1 cellular context compared by ENCODE assay signal in genomic region chr19:8373867-8374813, GRCh38.
TF ChIP-seq lines count a peak whose summit lies in the region.

No MANE protein-coding gene starts in this region.

TF ChIP-seq in HepG2, 621 proteins besides CTCF, POLR2A, EP300 and RAD21 (continued from another document and continues in another):
- no peak for TF ChIP-seq TEF (CRISPR knock-in tag; IDR thresholded peaks at IDR 0.05)
- TF ChIP-seq ZFAT (CRISPR knock-in tag; conservative IDR thresholded peaks at IDR 0.05): no peak
- TF ChIP-seq TAF1 (CRISPR knock-in tag; IDR thresholded peaks at IDR 0.05): no peak; the same call in 1 of the 2 replicates
- TF ChIP-seq PHF20 (CRISPR knock-in tag; IDR thresholded peaks at IDR 0.05): no peak
- TF ChIP-seq ZNF451 (CRISPR knock-in tag; IDR thresholded peaks at IDR 0.05): no peak
- peak; percentile 62; the same call in 1 of the 2 replicates for TF ChIP-seq ZNF460 (CRISPR knock-in tag; IDR thresholded peaks at IDR 0.05; ENCODE audit: borderline replicate concordance)
- TF ChIP-seq ZNF354B (CRISPR knock-in tag; IDR thresholded peaks at IDR 0.05): peak; percentile 32; the same call in 1 of the 2 replicates
- peak; percentile 42; the same call in 1 of the 2 replicates for TF ChIP-seq GATAD1 (CRISPR knock-in tag; IDR thresholded peaks at IDR 0.05)
- no peak for TF ChIP-seq MIER2 (CRISPR knock-in tag; IDR thresholded peaks at IDR 0.05)
- TF ChIP-seq ZNF550 (CRISPR knock-in tag; IDR thresholded peaks at IDR 0.05; ENCODE audit: borderline replicate concordance): no peak
- TF ChIP-seq PHF8 (CRISPR knock-in tag; IDR thresholded peaks at IDR 0.05): peak; percentile 40
- peak; percentile 69 for TF ChIP-seq XRCC5 (optimal IDR thresholded peaks at IDR 0.05; ENCODE audit: low read length)
- TF ChIP-seq PHF5A (CRISPR knock-in tag; IDR thresholded peaks at IDR 0.05; ENCODE audit: low read depth, unreplicated experiment): peak; percentile 92
- 0 out of 2 replicates have a peak, but pooled peaks have one; percentile 15 for TF ChIP-seq SIX4 (CRISPR knock-in tag; IDR thresholded peaks at IDR 0.05)
- TF ChIP-seq ZNF749 (CRISPR knock-in tag; IDR thresholded peaks at IDR 0.05; ENCODE audit: borderline replicate concordance): 0 out of 2 replicates have a peak, but pooled peaks have one; percentile 40
- peak; percentile 95 for TF ChIP-seq ZMYM3 (CRISPR knock-in tag; IDR thresholded peaks at IDR 0.05)
- TF ChIP-seq ISL2 (CRISPR knock-in tag; IDR thresholded peaks at IDR 0.05): peak; percentile 92
- peak; percentile 65 for TF ChIP-seq ZNF629 (CRISPR knock-in tag; conservative IDR thresholded peaks at IDR 0.05)
- TF ChIP-seq, protein P1, sequence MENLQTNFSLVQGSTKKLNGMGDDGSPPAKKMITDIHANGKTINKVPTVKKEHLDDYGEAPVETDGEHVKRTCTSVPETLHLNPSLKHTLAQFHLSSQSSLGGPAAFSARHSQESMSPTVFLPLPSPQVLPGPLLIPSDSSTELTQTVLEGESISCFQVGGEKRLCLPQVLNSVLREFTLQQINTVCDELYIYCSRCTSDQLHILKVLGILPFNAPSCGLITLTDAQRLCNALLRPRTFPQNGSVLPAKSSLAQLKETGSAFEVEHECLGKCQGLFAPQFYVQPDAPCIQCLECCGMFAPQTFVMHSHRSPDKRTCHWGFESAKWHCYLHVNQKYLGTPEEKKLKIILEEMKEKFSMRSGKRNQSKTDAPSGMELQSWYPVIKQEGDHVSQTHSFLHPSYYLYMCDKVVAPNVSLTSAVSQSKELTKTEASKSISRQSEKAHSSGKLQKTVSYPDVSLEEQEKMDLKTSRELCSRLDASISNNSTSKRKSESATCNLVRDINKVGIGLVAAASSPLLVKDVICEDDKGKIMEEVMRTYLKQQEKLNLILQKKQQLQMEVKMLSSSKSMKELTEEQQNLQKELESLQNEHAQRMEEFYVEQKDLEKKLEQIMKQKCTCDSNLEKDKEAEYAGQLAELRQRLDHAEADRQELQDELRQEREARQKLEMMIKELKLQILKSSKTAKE (CRISPR knock-in tag; IDR thresholded peaks at IDR 0.05; ENCODE audit: borderline replicate concordance): peak; percentile 93
- TF ChIP-seq, protein P2, sequence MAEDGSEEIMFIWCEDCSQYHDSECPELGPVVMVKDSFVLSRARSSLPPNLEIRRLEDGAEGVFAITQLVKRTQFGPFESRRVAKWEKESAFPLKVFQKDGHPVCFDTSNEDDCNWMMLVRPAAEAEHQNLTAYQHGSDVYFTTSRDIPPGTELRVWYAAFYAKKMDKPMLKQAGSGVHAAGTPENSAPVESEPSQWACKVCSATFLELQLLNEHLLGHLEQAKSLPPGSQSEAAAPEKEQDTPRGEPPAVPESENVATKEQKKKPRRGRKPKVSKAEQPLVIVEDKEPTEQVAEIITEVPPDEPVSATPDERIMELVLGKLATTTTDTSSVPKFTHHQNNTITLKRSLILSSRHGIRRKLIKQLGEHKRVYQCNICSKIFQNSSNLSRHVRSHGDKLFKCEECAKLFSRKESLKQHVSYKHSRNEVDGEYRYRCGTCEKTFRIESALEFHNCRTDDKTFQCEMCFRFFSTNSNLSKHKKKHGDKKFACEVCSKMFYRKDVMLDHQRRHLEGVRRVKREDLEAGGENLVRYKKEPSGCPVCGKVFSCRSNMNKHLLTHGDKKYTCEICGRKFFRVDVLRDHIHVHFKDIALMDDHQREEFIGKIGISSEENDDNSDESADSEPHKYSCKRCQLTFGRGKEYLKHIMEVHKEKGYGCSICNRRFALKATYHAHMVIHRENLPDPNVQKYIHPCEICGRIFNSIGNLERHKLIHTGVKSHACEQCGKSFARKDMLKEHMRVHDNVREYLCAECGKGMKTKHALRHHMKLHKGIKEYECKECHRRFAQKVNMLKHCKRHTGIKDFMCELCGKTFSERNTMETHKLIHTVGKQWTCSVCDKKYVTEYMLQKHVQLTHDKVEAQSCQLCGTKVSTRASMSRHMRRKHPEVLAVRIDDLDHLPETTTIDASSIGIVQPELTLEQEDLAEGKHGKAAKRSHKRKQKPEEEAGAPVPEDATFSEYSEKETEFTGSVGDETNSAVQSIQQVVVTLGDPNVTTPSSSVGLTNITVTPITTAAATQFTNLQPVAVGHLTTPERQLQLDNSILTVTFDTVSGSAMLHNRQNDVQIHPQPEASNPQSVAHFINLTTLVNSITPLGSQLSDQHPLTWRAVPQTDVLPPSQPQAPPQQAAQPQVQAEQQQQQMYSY (CRISPR knock-in tag; IDR thresholded peaks at IDR 0.05): no peak
- TF ChIP-seq ATF4 (CRISPR knock-in tag; IDR thresholded peaks at IDR 0.05): peak in 1 of 2 experiments; percentile 66; a peak in 1 of 4 replicates
- TF ChIP-seq ARNTL (CRISPR knock-in tag; IDR thresholded peaks at IDR 0.05): peak; percentile 92
- 0 out of 2 replicates have a peak, but pooled peaks have one; percentile 57 for TF ChIP-seq ZNF616 (CRISPR knock-in tag; IDR thresholded peaks at IDR 0.05; ENCODE audit: low read depth)
- TF ChIP-seq TFAP4 (IDR thresholded peaks at IDR 0.05; ENCODE audit: borderline replicate concordance, low read depth): peak; percentile 72; the same call in 1 of the 2 replicates
- no peak for TF ChIP-seq RELA (CRISPR knock-in tag; IDR thresholded peaks at IDR 0.05)
- peak; percentile 61; the same call in 1 of the 2 replicates for TF ChIP-seq NR2C2 (CRISPR knock-in tag; IDR thresholded peaks at IDR 0.05; ENCODE audit: borderline replicate concordance)
- no peak for TF ChIP-seq TCF12 (IDR thresholded peaks at IDR 0.05)
- 0 out of 2 replicates have a peak, but pooled peaks have one; percentile 47 for TF ChIP-seq TCF12 (CRISPR knock-in tag; IDR thresholded peaks at IDR 0.05)
- TF ChIP-seq ZNF441 (CRISPR knock-in tag; IDR thresholded peaks at IDR 0.05; ENCODE audit: borderline replicate concordance): 0 out of 2 replicates have a peak, but pooled peaks have one; percentile 33
- TF ChIP-seq KLF12 (CRISPR knock-in tag; IDR thresholded peaks at IDR 0.05; ENCODE audit: borderline replicate concordance): peak; percentile 39; the same call in 1 of the 2 replicates
- peak; percentile 84 for TF ChIP-seq IKZF5 (CRISPR knock-in tag; IDR thresholded peaks at IDR 0.05)
- peak; percentile 43 for TF ChIP-seq ZNF18 (CRISPR knock-in tag; IDR thresholded peaks at IDR 0.05; ENCODE audit: insufficient replicate concordance)
- TF ChIP-seq, protein P3, sequence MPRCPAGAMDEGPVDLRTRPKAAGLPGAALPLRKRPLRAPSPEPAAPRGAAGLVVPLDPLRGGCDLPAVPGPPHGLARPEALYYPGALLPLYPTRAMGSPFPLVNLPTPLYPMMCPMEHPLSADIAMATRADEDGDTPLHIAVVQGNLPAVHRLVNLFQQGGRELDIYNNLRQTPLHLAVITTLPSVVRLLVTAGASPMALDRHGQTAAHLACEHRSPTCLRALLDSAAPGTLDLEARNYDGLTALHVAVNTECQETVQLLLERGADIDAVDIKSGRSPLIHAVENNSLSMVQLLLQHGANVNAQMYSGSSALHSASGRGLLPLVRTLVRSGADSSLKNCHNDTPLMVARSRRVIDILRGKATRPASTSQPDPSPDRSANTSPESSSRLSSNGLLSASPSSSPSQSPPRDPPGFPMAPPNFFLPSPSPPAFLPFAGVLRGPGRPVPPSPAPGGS (CRISPR knock-in tag; IDR thresholded peaks at IDR 0.05): no peak
- TF ChIP-seq, protein P4, sequence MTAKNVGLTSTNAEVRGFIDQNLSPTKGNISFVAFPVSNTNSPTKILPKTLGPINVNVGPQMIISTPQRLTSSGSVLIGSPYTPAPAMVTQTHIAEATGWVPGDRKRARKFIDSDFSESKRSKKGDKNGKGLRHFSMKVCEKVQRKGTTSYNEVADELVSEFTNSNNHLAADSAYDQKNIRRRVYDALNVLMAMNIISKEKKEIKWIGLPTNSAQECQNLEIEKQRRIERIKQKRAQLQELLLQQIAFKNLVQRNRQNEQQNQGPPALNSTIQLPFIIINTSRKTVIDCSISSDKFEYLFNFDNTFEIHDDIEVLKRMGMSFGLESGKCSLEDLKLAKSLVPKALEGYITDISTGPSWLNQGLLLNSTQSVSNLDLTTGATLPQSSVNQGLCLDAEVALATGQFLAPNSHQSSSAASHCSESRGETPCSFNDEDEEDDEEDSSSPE (CRISPR knock-in tag; IDR thresholded peaks at IDR 0.05): peak; percentile 55; the same call in 1 of the 2 replicates
- TF ChIP-seq ZNF556 (CRISPR knock-in tag; IDR thresholded peaks at IDR 0.05; ENCODE audit: borderline replicate concordance): peak; percentile 66; the same call in 1 of the 2 replicates
- 0 out of 2 replicates have a peak, but pooled peaks have one; percentile 19 for TF ChIP-seq ZBTB10 (CRISPR knock-in tag; IDR thresholded peaks at IDR 0.05; ENCODE audit: borderline replicate concordance)
- TF ChIP-seq JUN (CRISPR knock-in tag; IDR thresholded peaks at IDR 0.05): peak; percentile 87
- peak; percentile 98; the same call in 1 of the 2 replicates for TF ChIP-seq ZNF484 (CRISPR knock-in tag; IDR thresholded peaks at IDR 0.05; ENCODE audit: borderline replicate concordance, low read depth)
- TF ChIP-seq, protein P5, sequence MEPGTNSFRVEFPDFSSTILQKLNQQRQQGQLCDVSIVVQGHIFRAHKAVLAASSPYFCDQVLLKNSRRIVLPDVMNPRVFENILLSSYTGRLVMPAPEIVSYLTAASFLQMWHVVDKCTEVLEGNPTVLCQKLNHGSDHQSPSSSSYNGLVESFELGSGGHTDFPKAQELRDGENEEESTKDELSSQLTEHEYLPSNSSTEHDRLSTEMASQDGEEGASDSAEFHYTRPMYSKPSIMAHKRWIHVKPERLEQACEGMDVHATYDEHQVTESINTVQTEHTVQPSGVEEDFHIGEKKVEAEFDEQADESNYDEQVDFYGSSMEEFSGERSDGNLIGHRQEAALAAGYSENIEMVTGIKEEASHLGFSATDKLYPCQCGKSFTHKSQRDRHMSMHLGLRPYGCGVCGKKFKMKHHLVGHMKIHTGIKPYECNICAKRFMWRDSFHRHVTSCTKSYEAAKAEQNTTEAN (CRISPR knock-in tag; conservative IDR thresholded peaks at IDR 0.05): peak; percentile 50; the same call in 1 of the 2 replicates
